ENCODE assay signal across 21 cellular contexts in the genomic region with DNA sequence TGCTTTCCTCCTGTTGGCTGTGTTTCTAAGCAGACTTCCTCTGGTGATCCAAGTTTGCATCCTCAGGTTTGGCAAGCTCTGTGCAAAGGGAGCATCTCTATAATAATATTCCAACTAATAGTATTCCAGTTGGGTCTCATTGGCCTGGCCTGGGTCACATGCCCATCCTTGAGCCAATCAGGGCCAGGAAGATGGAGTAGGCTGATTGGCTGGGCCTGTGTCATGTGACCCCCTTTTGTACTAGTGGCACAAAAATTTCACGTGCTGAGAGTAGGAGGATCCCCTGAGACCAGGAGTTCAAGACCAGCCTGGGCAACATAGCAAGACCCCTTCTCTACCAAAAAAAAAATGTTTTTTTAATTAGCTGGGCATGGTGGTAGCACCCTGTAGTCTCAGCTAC. TPM values are rescaled to one million over a fixed set of nuclear protein-coding genes. Genes with fewer than 3 reads are reported as not detected.
DNase-seq lines count a peak whose midpoint lies in the region; ATAC-seq, FAIRE-seq and TF ChIP-seq lines count a peak whose summit lies in the region.
"Had no signal": no experiment of that assay in that cellular context is flagged by ENCODE, and none has a peak within 500 bp of the region (broad histone marks: within the 10 kb centered on the region; RNA-seq: fewer than 3 reads in every experiment).

No MANE protein-coding gene starts in this region.

- no peak overlapping the region for H2BK20ac ChIP-seq in H1 (ENCODE audit: low read length)

- 0% methylated on average over 1 of the region's 1 CpG for WGBS in HepG2 (ENCODE audit: low lambda C conversion rate)
- no CpG with 5 or more reads among the region's 1 CpG for WGBS in right lobe of liver (ENCODE audit: insufficient coverage, low coverage, low lambda C conversion rate, missing lambda C conversion rate)
- 100% methylated on average over 1 of the region's 1 CpG; no CpG with 5 or more reads in 1 of the 2 experiments for WGBS in H1 (ENCODE audit: extremely low coverage in 1 of 2, insufficient coverage in 1 of 2, insufficient read length in 1 of 2, insufficient replicate concordance in 2 of 2, low coverage in 1 of 2, low lambda C conversion rate in 2 of 2, missing lambda C conversion rate in 1 of 2), 2 experiments

- FAIRE-seq in HepG2 (lab: Jason Lieb, UNC) (no peak), H1 (lab: Jason Lieb, UNC) (no peak)
- FAIRE-seq: D721Med, GM12892, GM18507 had no signal

- in situ Hi-C loops in HepG2 (cut with HindIII; ENCODE audit: extremely low pct_ligation_motif_present, low pct_unique_long_range_greater_than_20kb), result no loop called here

- TF ChIP-seq RAD21 in HepG2 (CRISPR knock-in tag; IDR thresholded peaks at IDR 0.05) (no peak), Ishikawa (IDR thresholded peaks at IDR 0.05; ENCODE audit: low read depth) (no peak), H1 (IDR thresholded peaks at IDR 0.05 in 1 of 2, conservative IDR thresholded peaks at IDR 0.05 in 1 of 2; ENCODE audit: low read depth in 2 of 2, low read length in 2 of 2) (no peak)

- CTCF ChIA-PET in HepG2 (lab: Yijun Ruan, JAX; ENCODE audit: low intra/inter-chr PET ratio, low total read pairs), result no interaction called here
- CTCF ChIA-PET in H1 (lab: Charles Lee; ENCODE audit: partially characterized antibody), result interaction anchor here (1.2 to 2.5 kb wide), 5 partner anchors 21 to 407 kb away, joined by 3 to 7 read pairs (median 5); no protein-coding TSS in a partner anchor

- H3K79me1 ChIP-seq in H1 (ENCODE audit: low read depth, low read length), result no peaks in the 10 kb centered on the region

- no peak overlapping the region for H3K4me2 ChIP-seq in HepG2 (ENCODE audit: low read depth, low read length)
- H3K4me2 ChIP-seq in H1 (ENCODE audit: insufficient read depth in 1 of 2, low read depth in 2 of 2, low read length in 2 of 2), result no peak overlapping the region
- H3K4me2 ChIP-seq: KMS-11 had no signal

- H3K4me3 ChIP-seq in HepG2 (replicated peaks in 1 of 3; ENCODE audit: insufficient read depth in 1 of 3, low read depth in 2 of 3, low read length in 3 of 3) (no peak overlapping the region), right lobe of liver (no peak overlapping the region), H1 (ENCODE audit: extremely low read depth in 1 of 4, insufficient read depth in 2 of 4, low read depth in 3 of 4, low read length in 4 of 4) (no peak overlapping the region)

- no peaks in the 10 kb centered on the region for H3K36me3 ChIP-seq in HepG2 (replicated peaks in 1 of 2; ENCODE audit: control insufficient read depth in 1 of 2, insufficient read depth in 2 of 2, low read length in 2 of 2)
- H3K36me3 ChIP-seq in right lobe of liver, result no peaks in the 10 kb centered on the region
- H3K36me3 ChIP-seq in H1 (ENCODE audit: control insufficient read depth in 2 of 4, insufficient read depth in 4 of 4, low read length in 3 of 4), result no peaks in the 10 kb centered on the region
- H3K36me3 ChIP-seq: BE2C had no signal

- no peak overlapping the region for H4K5ac ChIP-seq in H1 (ENCODE audit: insufficient read length, low read depth, low read length)

- TF ChIP-seq POLR2A in HepG2 (IDR thresholded peaks at IDR 0.05; ENCODE audit: insufficient read depth in 1 of 2, low read depth in 2 of 2, low read length in 2 of 2), result no peak
- no peak for TF ChIP-seq POLR2A in right lobe of liver (IDR thresholded peaks at IDR 0.05)
- no peak for TF ChIP-seq POLR2A in H1 (IDR thresholded peaks at IDR 0.05; ENCODE audit: control extremely low read depth in 1 of 2, low read depth in 2 of 2, low read length in 2 of 2)

- no peak overlapping the region for H2BK120ac ChIP-seq in H1 (replicated peaks; ENCODE audit: low read depth, low read length)

- peaks cover 0 to 3% of the 10 kb centered on the region in 2 donors for H3K4me1 Mint-ChIP-seq in stimulated activated naive B cell treated with anti-CD40 and anti-IgM and Interleukin-4, amounts not matched to agents 10 μg/mL and 1 μg/mL and 100 μg/mL, for 72 hours

- intact Hi-C loops in HepG2 (cut with micrococcal nuclease; ENCODE audit: unreplicated experiment), result no loop called here
- intact Hi-C loops in right lobe of liver (cut with DNase I), result no loop called here

- peaks cover 0 to 1% of the 10 kb centered on the region in 2 donors for H3K9me3 Mint-ChIP-seq in stimulated activated naive B cell treated with anti-CD40 and anti-IgM and Interleukin-4, amounts not matched to agents 10 μg/mL and 1 μg/mL and 100 μg/mL, for 72 hours
- H3K9me3 Mint-ChIP-seq: CD4-positive, alpha-beta T cell had no signal

- no peak for DNase-seq in HepG2 (ENCODE audit: low spot score)
- no peak for DNase-seq in right lobe of liver
- DNase-seq in H1 (ENCODE audit: low read depth in 1 of 2, low spot score in 2 of 2), result no peak
- no peak for DNase-seq in stimulated activated naive B cell treated with anti-CD40 and anti-IgM and Interleukin-4, amounts not matched to agents 10 μg/mL and 1 μg/mL and 100 μg/mL, for 72 hours
- DNase-seq: ACHN; BE2C; C1 segment of cervical spinal cord; Caco-2; CD4-positive, alpha-beta T cell; GDM1; GOT3 had no signal

- H3K27me3 ChIP-seq in HepG2 (ENCODE audit: control insufficient read depth in 1 of 2, insufficient read depth in 2 of 2, low read length in 2 of 2), result peaks cover 0 to 23% of the 10 kb centered on the region in 2 experiments; a peak in 2 of 5 replicates
- H3K27me3 ChIP-seq in right lobe of liver, result no peaks in the 10 kb centered on the region
- no peaks in the 10 kb centered on the region for H3K27me3 ChIP-seq in H1 (replicated peaks in 1 of 4; ENCODE audit: control insufficient read depth in 3 of 4, extremely low read depth in 1 of 4, insufficient read depth in 3 of 4, low read length in 3 of 4)

- H3K79me2 ChIP-seq in HepG2 (ENCODE audit: insufficient read depth, low read length) (no peaks in the 10 kb centered on the region), H1 (ENCODE audit: control insufficient read depth in 1 of 2, insufficient read depth in 2 of 2, low read length in 2 of 2) (no peaks in the 10 kb centered on the region)

- no peaks in the 10 kb centered on the region for H3K4me1 ChIP-seq in HepG2 (ENCODE audit: insufficient read depth, low read length)
- H3K4me1 ChIP-seq in right lobe of liver, result no peaks in the 10 kb centered on the region
- H3K4me1 ChIP-seq in H1 (replicated peaks in 1 of 4; ENCODE audit: control insufficient read depth in 3 of 4, insufficient read depth in 4 of 4, low read length in 3 of 4), result peaks cover 0 to 8% (median 3%) of the 10 kb centered on the region in 4 experiments; a peak in 4 of 7 replicates
- H3K4me1 ChIP-seq: BE2C, Caco-2 had no signal

- H2AK5ac ChIP-seq in H1 (ENCODE audit: low read depth, low read length), result 0 out of 2 replicates have a peak overlapping the region, but pooled peaks have one; percentile 33

- H3K9me3 ChIP-seq in HepG2 (ENCODE audit: low read length), result no peaks in the 10 kb centered on the region
- no peaks in the 10 kb centered on the region for H3K9me3 ChIP-seq in right lobe of liver
- H3K9me3 ChIP-seq in H1 (ENCODE audit: insufficient read depth in 2 of 2, low read depth in 1 of 2, low read length in 1 of 2), result 0 out of 4 replicates have a peak, but pooled peaks cover 0 to 4% of the 10 kb centered on the region in 2 experiments
- H3K9me3 ChIP-seq: BE2C had no signal

- H4K91ac ChIP-seq in H1 (replicated peaks; ENCODE audit: insufficient read length, low read length), result no peak overlapping the region

- no peak overlapping the region for H2AFZ ChIP-seq in HepG2 (ENCODE audit: low read length)
- H2AFZ ChIP-seq in H1 (ENCODE audit: low read length), result no peak overlapping the region

- H2BK15ac ChIP-seq in H1 (ENCODE audit: low read length), result no peak overlapping the region

- no peak overlapping the region for H3K9ac ChIP-seq in HepG2 (ENCODE audit: insufficient read depth, low read depth, low read length)
- H3K9ac ChIP-seq in H1 (replicated peaks in 1 of 4; ENCODE audit: extremely low read depth in 1 of 4, low read depth in 3 of 4, low read length in 3 of 4), result no peak overlapping the region
- H3K9ac ChIP-seq: KMS-11 had no signal

- no TSS peak for BruUV-seq in HepG2 (replicated peaks; lab: Mats Ljungman, UMichigan)

- H3K27me3 Mint-ChIP-seq in stimulated activated naive B cell treated with anti-CD40 and anti-IgM and Interleukin-4, amounts not matched to agents 10 μg/mL and 1 μg/mL and 100 μg/mL, for 72 hours, result peaks cover 2 to 23% of the 10 kb centered on the region in 2 donors

- H3K36me3 Mint-ChIP-seq in stimulated activated naive B cell treated with anti-CD40 and anti-IgM and Interleukin-4, amounts not matched to agents 10 μg/mL and 1 μg/mL and 100 μg/mL, for 72 hours, result no peaks in the 10 kb centered on the region
- H3K36me3 Mint-ChIP-seq: IgD-negative memory B cell had no signal

- TF ChIP-seq EP300 in HepG2 (IDR thresholded peaks at IDR 0.05; ENCODE audit: low read depth in 2 of 2, low read length in 2 of 2) (no peak), HepG2 (CRISPR knock-in tag; IDR thresholded peaks at IDR 0.05; ENCODE audit: borderline replicate concordance) (no peak), Ishikawa (IDR thresholded peaks at IDR 0.05; ENCODE audit: borderline replicate concordance) (no peak), H1 (IDR thresholded peaks at IDR 0.05; ENCODE audit: borderline replicate concordance in 1 of 2, low read depth in 2 of 2, low read length in 2 of 2) (no peak)

- H3K18ac ChIP-seq in H1 (ENCODE audit: extremely low read depth, low read length), result no peak overlapping the region

- no peak for ATAC-seq in HepG2
- ATAC-seq in right lobe of liver, result no peak
- no peak for ATAC-seq in HG02763 (IDR thresholded peaks at IDR 0.05; ENCODE audit: unreplicated experiment)
- no peak for ATAC-seq in stimulated activated naive B cell treated with anti-CD40 and anti-IgM and Interleukin-4, amounts not matched to agents 10 μg/mL and 1 μg/mL and 100 μg/mL, for 72 hours (replicated peaks)
- ATAC-seq in GM21717 (IDR thresholded peaks at IDR 0.05; ENCODE audit: unreplicated experiment), result no peak

- no peak overlapping the region for H2BK5ac ChIP-seq in H1 (ENCODE audit: low read depth, low read length)

- H2BK12ac ChIP-seq in H1 (ENCODE audit: low read depth, low read length), result no peak overlapping the region

- POLR2A ChIA-PET in HepG2 (lab: Yijun Ruan, JAX) (no interaction called here), H1 (lab: Charles Lee; ENCODE audit: partially characterized antibody) (interaction anchor here (1.8 kb wide), 1 partner anchor 22 kb away, joined by 7 read pairs; no protein-coding TSS in a partner anchor)

- H4K20me1 ChIP-seq in HepG2 (ENCODE audit: insufficient read depth, low read length) (no peaks in the 10 kb centered on the region), H1 (replicated peaks in 1 of 2; ENCODE audit: control insufficient read depth in 1 of 2, insufficient read depth in 2 of 2, low read length in 2 of 2) (no peaks in the 10 kb centered on the region)

- no peak overlapping the region for H3K27ac ChIP-seq in HepG2 (ENCODE audit: extremely low read length, insufficient read depth, low read length)
- no peak overlapping the region for H3K27ac ChIP-seq in right lobe of liver
- H3K27ac ChIP-seq in H1 (ENCODE audit: low read depth, low read length), result no peak overlapping the region
- H3K27ac ChIP-seq: HL-60, KMS-11 had no signal

- no peak overlapping the region for H3K4ac ChIP-seq in H1 (replicated peaks; ENCODE audit: insufficient read length, low read depth, low read length)

- no peak overlapping the region for H3K14ac ChIP-seq in H1 (ENCODE audit: insufficient read length)

- H3K56ac ChIP-seq in H1 (replicated peaks; ENCODE audit: insufficient read length, low read depth, low read length), result no peak overlapping the region

- no peak overlapping the region for H3K23ac ChIP-seq in H1 (ENCODE audit: insufficient read length)

- no peak overlapping the region for H4K8ac ChIP-seq in H1 (ENCODE audit: extremely low read depth, insufficient read depth, low read length)

- H3K27ac Mint-ChIP-seq in stimulated activated naive B cell treated with anti-CD40 and anti-IgM and Interleukin-4, amounts not matched to agents 10 μg/mL and 1 μg/mL and 100 μg/mL, for 72 hours, result no peak overlapping the region
- H3K27ac Mint-ChIP-seq: CD4-positive, alpha-beta T cell; H9; IgD-negative memory B cell had no signal

- no peak for TF ChIP-seq CTCF in HepG2 (CRISPR knock-in tag; IDR thresholded peaks at IDR 0.05)
- TF ChIP-seq CTCF in right lobe of liver (IDR thresholded peaks at IDR 0.05), result no peak
- TF ChIP-seq CTCF in H1 (IDR thresholded peaks at IDR 0.05; ENCODE audit: control extremely low read depth in 1 of 3, insufficient read depth in 1 of 3, low read depth in 1 of 3, low read length in 3 of 3), result no peak

- no peak overlapping the region for H3K4me3 Mint-ChIP-seq in stimulated activated naive B cell treated with anti-CD40 and anti-IgM and Interleukin-4, amounts not matched to agents 10 μg/mL and 1 μg/mL and 100 μg/mL, for 72 hours
- H3K4me3 Mint-ChIP-seq: CD4-positive, alpha-beta T cell; H9; IgD-negative memory B cell had no signal

- no peaks in the 10 kb centered on the region for H3K23me2 ChIP-seq in H1 (ENCODE audit: low read depth, low read length)

RNA-seq across cellular contexts. Expression of a gene that starts 35.2 kb away (rescaled TPM):
- total RNA-seq in HepG2 (2016; rRNA removed; fragmentation: Illumina TruSeq; extraction: Trizol) (2.8 and 4.0 TPM in 2 replicates), right lobe of liver (10 to 100 TPM in 5 of 6 experiments, 1 to 10 TPM in 1; 6.6 to 15.6 (median 11.3) TPM)
- 0.79 and 0.91 TPM in 2 replicates for total RNA-seq in HepG2 (2016; cell fraction: cytosol; rRNA removed; fragmentation: Illumina TruSeq; extraction: Trizol; ENCODE audit: low read depth)
- total RNA-seq in HepG2 (2016; cell fraction: insoluble cytoplasmic fraction; rRNA removed; fragmentation: Illumina TruSeq; extraction: Trizol), result 2.6 and 3.4 TPM in 2 replicates
- 1.7 and 1.9 TPM in 2 replicates for total RNA-seq in HepG2 (2016; cell fraction: membrane; rRNA removed; fragmentation: Illumina TruSeq; extraction: Trizol)
- 3.8 and 4.8 TPM in 2 replicates for total RNA-seq in HepG2 (2016; cell fraction: nucleus; rRNA removed; fragmentation: Illumina TruSeq; extraction: Trizol)
- polyA plus RNA-seq in HepG2 (2011; rRNA removed) (1.8 and 2.0 TPM in 2 replicates), H1 (2011; rRNA removed) (3.7 and 4.6 TPM in 2 replicates)
- polyA plus RNA-seq in HepG2 (2011; cell fraction: cytosol; rRNA removed), result 1.4 and 1.5 TPM in 2 replicates
- 5.0 and 5.9 TPM in 2 replicates for polyA plus RNA-seq in HepG2 (2011; cell fraction: nucleus; rRNA removed)
- polyA plus RNA-seq in HepG2 (2012), result 1.5 and 2.0 TPM in 2 replicates
- polyA plus RNA-seq in HepG2 (2016; cell fraction: cytosol; fragmentation: Illumina TruSeq; extraction: Trizol; ENCODE audit: low read depth), result 0.28 and 0.36 TPM in 2 replicates
- 3.1 and 3.6 TPM in 2 replicates for polyA plus RNA-seq in HepG2 (2016; cell fraction: insoluble cytoplasmic fraction; fragmentation: Illumina TruSeq; extraction: Trizol; ENCODE audit: low read depth)
- polyA plus RNA-seq in HepG2 (2016; cell fraction: membrane; fragmentation: Illumina TruSeq; extraction: Trizol; ENCODE audit: low read depth), result 0.69 and 0.76 TPM in 2 replicates
- polyA plus RNA-seq in HepG2 (2016; cell fraction: nucleus; fragmentation: Illumina TruSeq; extraction: Trizol; ENCODE audit: insufficient read depth, low read depth), result 4.2 and 4.4 TPM in 2 replicates
- polyA minus RNA-seq in HepG2 (2011; rRNA and poly(A)+ RNA removed; ENCODE audit: low replicate concordance), result 1.8 and 5.1 TPM in 2 replicates
- polyA minus RNA-seq in HepG2 (2011; cell fraction: cytosol; rRNA and poly(A)+ RNA removed), result 0.79 and 1.4 TPM in 2 replicates
- polyA minus RNA-seq in HepG2 (2011; cell fraction: nucleus; rRNA and poly(A)+ RNA removed), result 8.5 and 8.8 TPM in 2 replicates
- total RNA-seq in H1 (2021; fragmentation: NEBNext Ultra II Directional; extraction: Animal tissue kit (Norgen Biotek cat#: 25700)), result 5.8 and 7.0 TPM in 2 replicates
- polyA plus RNA-seq in H1 (2011; cell fraction: cytosol; rRNA removed), result 3.9 TPM
- 12.8 TPM for polyA plus RNA-seq in H1 (2011; cell fraction: nucleus; rRNA removed)
- polyA plus RNA-seq in H1 (2012, experiment 1 of 2), result 3.2 to 3.9 TPM (median 3.6 TPM) in 4 replicates
- polyA plus RNA-seq in H1 (2012, experiment 2 of 2), result 1.7 TPM
- 3.0 TPM for polyA plus RNA-seq in H1 (2013, experiment 1 of 2)
- polyA plus RNA-seq in H1 (2013, experiment 2 of 2), result 2.4 TPM
- polyA minus RNA-seq in H1 (2011; rRNA and poly(A)+ RNA removed), result 18.3 and 19.3 TPM in 2 replicates
- polyA minus RNA-seq in H1 (2011; cell fraction: cytosol; rRNA and poly(A)+ RNA removed), result 6.3 TPM
- 26.2 TPM for polyA minus RNA-seq in H1 (2011; cell fraction: nucleus; rRNA and poly(A)+ RNA removed)

RNA-seq across cellular contexts. Expression of a gene that starts 55.9 kb away (rescaled TPM):
- total RNA-seq in HepG2 (2016; rRNA removed; fragmentation: Illumina TruSeq; extraction: Trizol), result 292 and 469 TPM in 2 replicates
- 90.0 and 120 TPM in 2 replicates for total RNA-seq in HepG2 (2016; cell fraction: cytosol; rRNA removed; fragmentation: Illumina TruSeq; extraction: Trizol; ENCODE audit: low read depth)
- total RNA-seq in HepG2 (2016; cell fraction: insoluble cytoplasmic fraction; rRNA removed; fragmentation: Illumina TruSeq; extraction: Trizol), result 306 and 489 TPM in 2 replicates
- 174 and 189 TPM in 2 replicates for total RNA-seq in HepG2 (2016; cell fraction: membrane; rRNA removed; fragmentation: Illumina TruSeq; extraction: Trizol)
- total RNA-seq in HepG2 (2016; cell fraction: nucleus; rRNA removed; fragmentation: Illumina TruSeq; extraction: Trizol), result 120 and 128 TPM in 2 replicates
- 209 and 249 TPM in 2 replicates for polyA plus RNA-seq in HepG2 (2011; rRNA removed)
- 65.8 and 77.6 TPM in 2 replicates for polyA plus RNA-seq in HepG2 (2011; cell fraction: cytosol; rRNA removed)
- polyA plus RNA-seq in HepG2 (2011; cell fraction: nucleus; rRNA removed), result 38.6 and 45.2 TPM in 2 replicates
- 219 and 268 TPM in 2 replicates for polyA plus RNA-seq in HepG2 (2012)
- polyA plus RNA-seq in HepG2 (2016; cell fraction: cytosol; fragmentation: Illumina TruSeq; extraction: Trizol; ENCODE audit: low read depth), result 132 and 186 TPM in 2 replicates
- 432 and 474 TPM in 2 replicates for polyA plus RNA-seq in HepG2 (2016; cell fraction: insoluble cytoplasmic fraction; fragmentation: Illumina TruSeq; extraction: Trizol; ENCODE audit: low read depth)
- 169 and 214 TPM in 2 replicates for polyA plus RNA-seq in HepG2 (2016; cell fraction: membrane; fragmentation: Illumina TruSeq; extraction: Trizol; ENCODE audit: low read depth)
- polyA plus RNA-seq in HepG2 (2016; cell fraction: nucleus; fragmentation: Illumina TruSeq; extraction: Trizol; ENCODE audit: insufficient read depth, low read depth), result 174 and 214 TPM in 2 replicates
- 34.2 and 39.9 TPM in 2 replicates for polyA minus RNA-seq in HepG2 (2011; rRNA and poly(A)+ RNA removed; ENCODE audit: low replicate concordance)
- 36.2 and 37.8 TPM in 2 replicates for polyA minus RNA-seq in HepG2 (2011; cell fraction: cytosol; rRNA and poly(A)+ RNA removed)
- 26.5 and 28.5 TPM in 2 replicates for polyA minus RNA-seq in HepG2 (2011; cell fraction: nucleus; rRNA and poly(A)+ RNA removed)
- 10 to 100 TPM in 4 of 6 experiments, 1 to 10 TPM in 2; 5.6 to 46.2 (median 35.2) TPM for total RNA-seq in right lobe of liver
- total RNA-seq in H1 (2021; fragmentation: NEBNext Ultra II Directional; extraction: Animal tissue kit (Norgen Biotek cat#: 25700)), result 216 and 219 TPM in 2 replicates
- 56.3 and 78.4 TPM in 2 replicates for polyA plus RNA-seq in H1 (2011; rRNA removed)
- polyA plus RNA-seq in H1 (2011; cell fraction: cytosol; rRNA removed), result 125 TPM
- 96.5 TPM for polyA plus RNA-seq in H1 (2011; cell fraction: nucleus; rRNA removed)
- polyA plus RNA-seq in H1 (2012, experiment 1 of 2), result 163 to 277 TPM (median 180 TPM) in 4 replicates
- polyA plus RNA-seq in H1 (2012, experiment 2 of 2), result 12.1 TPM
- polyA plus RNA-seq in H1 (2013, experiment 1 of 2), result 209 TPM
- 210 TPM for polyA plus RNA-seq in H1 (2013, experiment 2 of 2)
- polyA minus RNA-seq in H1 (2011; rRNA and poly(A)+ RNA removed), result 108 and 137 TPM in 2 replicates
- polyA minus RNA-seq in H1 (2011; cell fraction: cytosol; rRNA and poly(A)+ RNA removed), result 50.3 TPM
- 39.2 TPM for polyA minus RNA-seq in H1 (2011; cell fraction: nucleus; rRNA and poly(A)+ RNA removed)
